ENCODE assay signal across 1 cellular context in the genomic region with DNA sequence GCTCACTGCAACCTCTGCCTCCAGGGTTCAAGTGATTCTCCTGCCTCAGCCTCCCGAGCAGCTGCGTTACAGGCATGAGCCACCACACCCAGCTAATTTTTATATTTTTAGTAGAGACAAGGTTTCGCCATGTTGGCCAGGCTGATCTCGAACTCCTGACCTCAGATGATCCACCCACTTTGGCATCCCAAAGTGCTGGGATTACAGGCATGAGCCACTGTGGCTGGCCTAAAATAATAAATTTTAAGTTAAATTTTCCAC. TPM values are rescaled to one million over a fixed set of nuclear protein-coding genes. Genes with fewer than 3 reads are reported as not detected.
"Had no signal": no experiment of that assay in that cellular context is flagged by ENCODE, and none has a peak within 500 bp of the region (broad histone marks: within the 10 kb centered on the region; RNA-seq: fewer than 3 reads in every experiment).

No MANE protein-coding gene starts in this region.

RNA-seq across cellular contexts. Expression of a gene that starts 58.9 kb away (rescaled TPM):
- total RNA-seq: SJSA1 had no signal
